In genomic region chr5:91378683-91379601, GRCh38 we compare ENCODE assay signal across 1 cellular context.
TF ChIP-seq lines count a peak whose summit lies in the region.

No MANE protein-coding gene starts in this region.

TF ChIP-seq in HepG2, 621 proteins besides CTCF, POLR2A, EP300 and RAD21:
- TF ChIP-seq ZHX1 (CRISPR knock-in tag; IDR thresholded peaks at IDR 0.05; ENCODE audit: low read depth) (no peak), ZBTB43 (CRISPR knock-in tag; conservative IDR thresholded peaks at IDR 0.05) (0 out of 2 replicates have a peak, but pooled peaks have one; percentile 11), ZNF629 (CRISPR knock-in tag; conservative IDR thresholded peaks at IDR 0.05) (peak; percentile 37; the same call in 1 of the 2 replicates), KMT2A (CRISPR knock-in tag; IDR thresholded peaks at IDR 0.05) (no peak)
